15 cellular contexts compared by ENCODE assay signal in the genomic region with DNA sequence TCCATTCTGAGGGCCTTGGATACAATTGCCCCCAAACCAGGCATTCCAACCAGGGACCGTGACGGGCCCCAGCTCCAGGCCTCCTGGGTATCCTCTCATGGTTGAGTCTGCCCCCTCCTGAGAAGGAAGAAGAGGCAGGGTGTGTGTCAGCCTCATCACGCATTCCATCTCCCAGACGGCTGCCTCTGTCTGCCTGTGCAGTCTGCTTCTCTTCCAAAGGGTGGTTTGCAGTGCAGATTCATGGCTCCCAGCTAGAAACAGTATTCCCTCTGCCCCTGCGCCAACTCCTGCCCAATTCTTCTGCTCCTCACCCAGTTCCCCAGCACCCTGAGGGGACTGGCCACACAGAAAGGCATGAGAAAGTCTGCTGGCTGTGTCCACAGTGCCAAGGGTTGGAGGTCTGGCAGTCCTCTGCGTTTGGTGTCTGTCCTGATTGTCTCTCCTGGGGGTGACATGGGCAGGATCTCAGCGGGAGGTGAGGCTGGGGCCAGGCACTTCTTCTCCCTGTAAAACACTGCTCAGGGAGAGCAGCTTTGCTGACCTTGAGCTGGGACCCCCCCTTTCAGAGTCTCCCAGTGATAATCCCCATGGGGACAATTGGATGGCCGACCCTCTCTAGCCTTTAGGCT.
DNase-seq lines count a peak whose midpoint lies in the region; ATAC-seq and TF ChIP-seq lines count a peak whose summit lies in the region.
"Had no signal": no experiment of that assay in that cellular context is flagged by ENCODE, and none has a peak within 500 bp of the region (broad histone marks: within the 10 kb centered on the region; RNA-seq: fewer than 3 reads in every experiment).

No MANE protein-coding gene starts in this region.

- peak overlapping the region; percentile 77 for H4K8ac ChIP-seq in trophoblast cell (ENCODE audit: low read depth, low read length)

- peak overlapping the region; percentile 63 for H2AK5ac ChIP-seq in trophoblast cell (ENCODE audit: low read length)

- H3K36me3 Mint-ChIP-seq in CD14-positive monocyte, result peaks cover 24 to 47% of the 10 kb centered on the region in 2 donors
- H3K36me3 Mint-ChIP-seq in glutamatergic neuron (ENCODE audit: unreplicated experiment), result peaks cover 13% of the 10 kb centered on the region
- H3K36me3 Mint-ChIP-seq: CD4-positive, alpha-beta memory T cell had no signal

- no peak overlapping the region for H3K4me3 ChIP-seq in Peyer's patch
- no peak overlapping the region for H3K4me3 ChIP-seq in trophoblast cell (ENCODE audit: low read depth, low read length)
- H3K4me3 ChIP-seq: gastroesophageal sphincter, ovary had no signal

- H3K27ac Mint-ChIP-seq in CD14-positive monocyte (peak overlapping the region in 1 of 7 donors; percentile 54), glutamatergic neuron (ENCODE audit: unreplicated experiment) (peak overlapping the region; percentile 28)

- H3K4me1 Mint-ChIP-seq in CD14-positive monocyte (peaks cover 82% of the 10 kb centered on the region), glutamatergic neuron (ENCODE audit: low read depth, unreplicated experiment) (peaks cover 22% of the 10 kb centered on the region)

- H3K9me3 Mint-ChIP-seq in CD14-positive monocyte (no peaks in the 10 kb centered on the region), glutamatergic neuron (ENCODE audit: unreplicated experiment) (peaks cover 23% of the 10 kb centered on the region)
- H3K9me3 Mint-ChIP-seq: CD4-positive, alpha-beta memory T cell had no signal

- H3K23ac ChIP-seq in trophoblast cell (ENCODE audit: low read length), result no peak overlapping the region

- H3K18ac ChIP-seq in trophoblast cell (ENCODE audit: low read length), result peak overlapping the region; percentile 91

- no peaks in the 10 kb centered on the region for H3K9me3 ChIP-seq in Peyer's patch
- H3K9me3 ChIP-seq in trophoblast cell (ENCODE audit: insufficient read depth, low read depth, low read length), result no peaks in the 10 kb centered on the region
- H3K9me3 ChIP-seq: gastroesophageal sphincter, ovary had no signal

- H3K27ac ChIP-seq in Peyer's patch (no peak overlapping the region), trophoblast cell (ENCODE audit: low read depth, low read length) (peak overlapping the region; percentile 93)
- H3K27ac ChIP-seq: gastroesophageal sphincter, ovary had no signal

- peak overlapping the region; percentile 19 for H3K4me2 ChIP-seq in trophoblast cell (ENCODE audit: low read length)

- DNase-seq in CD14-positive monocyte (ENCODE audit: low spot score), result peak; percentile 36
- DNase-seq in Peyer's patch, result peak in 2 of 3 donors; percentile 33 to 39
- DNase-seq in glutamatergic neuron, result peak; percentile 27
- peak; percentile 38 to 53 for DNase-seq in trophoblast cell
- no peak for DNase-seq in NCI-H1694 (lab: John Stamatoyannopoulos, UW)
- no peak for DNase-seq in NCI-H446 (lab: John Stamatoyannopoulos, UW)
- DNase-seq in amniotic stem cell (lab: John Stamatoyannopoulos, UW), result no peak
- DNase-seq: activated naive CD4-positive, alpha-beta T cell treated with Interleukin-2 at 50 U/mL for 16 hours; CD4-positive, alpha-beta memory T cell; mammary epithelial cell; NCI-H2171 treated with DMSO at 0.1 percent for 48 hours had no signal

- no peaks in the 10 kb centered on the region for H3K27me3 ChIP-seq in Peyer's patch
- no peaks in the 10 kb centered on the region for H3K27me3 ChIP-seq in trophoblast cell (ENCODE audit: insufficient read depth, low read length)
- H3K27me3 ChIP-seq: gastroesophageal sphincter, ovary had no signal

- peaks cover 1 to 5% (median 4%) of the 10 kb centered on the region in 3 donors for H3K27me3 Mint-ChIP-seq in CD14-positive monocyte (ENCODE audit: low read depth in 3 of 3)
- H3K27me3 Mint-ChIP-seq in glutamatergic neuron (ENCODE audit: unreplicated experiment), result peaks cover 23% of the 10 kb centered on the region
- H3K27me3 Mint-ChIP-seq: CD4-positive, alpha-beta memory T cell had no signal

- H3K4ac ChIP-seq in trophoblast cell (ENCODE audit: low read depth, low read length), result peak overlapping the region; percentile 51

- H3K9ac ChIP-seq in trophoblast cell (ENCODE audit: low read length), result no peak overlapping the region

- H3K36me3 ChIP-seq in Peyer's patch (no peaks in the 10 kb centered on the region), trophoblast cell (ENCODE audit: control insufficient read depth in 1 of 2, insufficient read depth in 2 of 2, low read length in 2 of 2) (no peaks in the 10 kb centered on the region)
- H3K36me3 ChIP-seq: ovary had no signal

- peak overlapping the region; percentile 96 for H4K91ac ChIP-seq in trophoblast cell (ENCODE audit: low read depth, low read length)

- H3K4me3 Mint-ChIP-seq in CD14-positive monocyte, result no peak overlapping the region
- H3K4me3 Mint-ChIP-seq in glutamatergic neuron (ENCODE audit: unreplicated experiment), result peak overlapping the region; percentile 30
- H3K4me3 Mint-ChIP-seq: CD4-positive, alpha-beta memory T cell had no signal

- H3K4me1 ChIP-seq in Peyer's patch (peaks cover 0 to 11% (median 5%) of the 10 kb centered on the region in 4 donors), trophoblast cell (ENCODE audit: control insufficient read depth in 1 of 2, insufficient read depth in 2 of 2, low read length in 2 of 2) (peaks cover 53 to 67% of the 10 kb centered on the region in 2 experiments)

- peaks cover 63% of the 10 kb centered on the region for H3K79me1 ChIP-seq in trophoblast cell (ENCODE audit: low read length)

- peaks cover 3% of the 10 kb centered on the region for H3K79me2 ChIP-seq in trophoblast cell (ENCODE audit: control insufficient read depth, insufficient read depth, low read length, poor library complexity)

- H2AFZ ChIP-seq in trophoblast cell (ENCODE audit: insufficient read depth, low read length, poor library complexity), result peak overlapping the region; percentile 19

- TF ChIP-seq CTCF in CD14-positive monocyte (IDR thresholded peaks at IDR 0.05), result no peak
- TF ChIP-seq CTCF in Peyer's patch (IDR thresholded peaks at IDR 0.05), result no peak
- no peak for TF ChIP-seq CTCF in glutamatergic neuron (IDR thresholded peaks at IDR 0.05; ENCODE audit: partially characterized antibody, unreplicated experiment)

- TF ChIP-seq POLR2A in Peyer's patch (IDR thresholded peaks at IDR 0.05), result no peak

- no peak for ATAC-seq in HG03139 (IDR thresholded peaks at IDR 0.05; ENCODE audit: unreplicated experiment)
- ATAC-seq: gastroesophageal sphincter, Panc1 had no signal

- H4K12ac ChIP-seq in trophoblast cell (ENCODE audit: low read depth, low read length), result peak overlapping the region; percentile 10

- intact Hi-C loops in CD14-positive monocyte (cut with micrococcal nuclease), result loop anchor here (5.0 to 10.0 kb wide), 2 partner anchors 47 to 110 kb away; no protein-coding TSS in a partner anchor

- peak overlapping the region; percentile 84 for H2BK12ac ChIP-seq in trophoblast cell (ENCODE audit: low read length)

- peak overlapping the region; percentile 92 for H3K14ac ChIP-seq in trophoblast cell (ENCODE audit: low read length)

- peak overlapping the region; percentile 96 for H2BK5ac ChIP-seq in trophoblast cell (ENCODE audit: low read depth, low read length, poor library complexity)

- H2BK120ac ChIP-seq in trophoblast cell (ENCODE audit: insufficient read depth, low read length, poor library complexity), result peak overlapping the region; percentile 91

- no CpG with 5 or more reads among the region's 8 CpGs for WGBS in trophoblast cell (ENCODE audit: extremely low coverage, insufficient coverage, insufficient read length)

Comparison
In these comparisons a context has a peak if more than half of its experiments do, and no peak if none do; other contexts are left out.
1. DNase-seq: peak in CD14-positive monocyte (single experiment), Peyer's patch (2 of 3), glutamatergic neuron (single experiment) and trophoblast cell (2 of 2); none in NCI-H1694 (single experiment), NCI-H446 (0 of 2) and amniotic stem cell (single experiment).